19 cellular contexts compared by ENCODE assay signal in the genomic region with DNA sequence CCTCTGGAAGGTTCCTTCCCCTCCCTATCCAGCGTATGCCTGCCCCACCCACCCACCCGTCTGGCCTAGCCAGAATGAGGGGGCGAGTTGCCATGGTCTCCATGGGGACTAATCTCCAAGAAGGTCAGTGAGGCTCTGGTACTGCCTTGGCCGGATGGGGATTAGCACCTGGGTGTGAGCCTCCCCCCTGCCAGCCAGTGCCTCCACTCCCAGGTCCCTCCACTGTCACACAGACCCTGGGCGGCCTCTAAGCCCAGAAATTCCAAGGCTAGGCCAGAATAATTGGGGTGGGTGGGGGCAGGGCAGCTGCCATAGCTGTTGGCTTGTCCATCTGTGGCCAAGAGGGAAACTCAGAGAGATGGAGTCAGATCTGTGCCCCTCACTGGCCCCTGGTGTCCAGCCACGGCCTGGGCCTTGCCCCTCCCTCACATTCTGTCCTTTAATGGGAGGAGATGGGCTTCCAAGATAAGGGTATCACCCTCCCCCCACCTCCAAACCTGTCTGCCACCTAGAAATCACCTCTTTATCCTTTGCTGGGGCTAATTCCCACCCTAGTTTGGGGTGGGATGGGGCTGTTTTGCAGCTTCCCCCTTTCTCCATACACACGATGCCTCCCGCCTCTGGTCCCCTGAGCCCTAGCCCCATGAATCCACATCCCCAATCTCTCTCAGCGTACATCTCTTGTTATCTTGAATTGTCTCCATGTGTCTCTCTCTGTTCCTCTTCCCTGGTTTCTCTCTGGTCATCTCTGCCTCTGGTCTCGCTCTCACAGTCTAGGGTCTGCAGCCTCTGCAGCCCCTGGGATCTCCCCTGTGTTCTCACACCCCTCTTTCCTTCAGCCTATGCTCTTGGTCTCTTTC. TPM values are rescaled to one million over a fixed set of nuclear protein-coding genes. Genes with fewer than 3 reads are reported as not detected.
DNase-seq lines count a peak whose midpoint lies in the region; ATAC-seq and TF ChIP-seq lines count a peak whose summit lies in the region.
"Had no signal": no experiment of that assay in that cellular context is flagged by ENCODE, and none has a peak within 500 bp of the region (broad histone marks: within the 10 kb centered on the region; RNA-seq: fewer than 3 reads in every experiment).

No MANE protein-coding gene starts in this region.

- POLR2A ChIA-PET in WTC11 (lab: Charles Lee), result no interaction called here

- peak overlapping the region; percentile 16 for H3K9ac ChIP-seq in Loucy (ENCODE audit: low read depth, low read length, poor library complexity, severe bottlenecking)
- H3K9ac ChIP-seq: BLaER1 treated with 17β-estradiol and CSF1 and Interleukin-3, amounts not matched to agents 10 nM and 100 nM had no signal

- H3K9me2 ChIP-seq in Loucy (replicated peaks; ENCODE audit: low read depth, low read length), result no peaks in the 10 kb centered on the region

- H3K4me1 ChIP-seq in Loucy (ENCODE audit: insufficient read depth, low read length, poor library complexity, severe bottlenecking) (peaks cover 33% of the 10 kb centered on the region), osteoblast (ENCODE audit: insufficient read depth, low read length) (no peaks in the 10 kb centered on the region)

- H3K79me2 ChIP-seq in Loucy (ENCODE audit: insufficient read depth, low read length) (no peaks in the 10 kb centered on the region), osteoblast (ENCODE audit: insufficient read depth, low read length) (no peaks in the 10 kb centered on the region)
- H3K79me2 ChIP-seq: hepatocyte had no signal

- CTCF ChIA-PET in WTC11 (lab: Charles Lee), result interaction anchor here (0.6 to 10.6 kb wide), 6 partner anchors 7 to 138 kb away, joined by 3 to 158 read pairs (median 5); partner anchors contain the start of genes CRYBA2 and FEV

- no peak overlapping the region for H3K4me3 ChIP-seq in Loucy (ENCODE audit: low read length, poor library complexity, severe bottlenecking)
- no peak overlapping the region for H3K4me3 ChIP-seq in osteoblast (ENCODE audit: insufficient read depth, low read length)
- H3K4me3 ChIP-seq: BLaER1 treated with 17β-estradiol and CSF1 and Interleukin-3, amounts not matched to agents 10 nM and 100 nM; hepatocyte; thoracic aorta had no signal

- DNase-seq in DMS53 (lab: John Stamatoyannopoulos, UW), result peak; percentile 57
- DNase-seq in DMS53 treated with DMSO at 0.1 percent for 48 hours (lab: John Stamatoyannopoulos, UW; ENCODE audit: unreplicated experiment), result no peak
- no peak for DNase-seq in WTC11 (ENCODE audit: low spot score)
- peak; percentile 80 for DNase-seq in osteoblast (ENCODE audit: insufficient read length, low spot score, missing footprints)
- DNase-seq in GM19240 (ENCODE audit: insufficient read length, low spot score), result no peak
- DNase-seq: activated CD8-positive, alpha-beta T cell treated with anti-CD3 and anti-CD28 coated beads for 36 hours; activated T-cell treated with anti-CD3 and anti-CD28 coated beads, Interleukin-2, amount 50 U/mL, for 24 hours; IMR-90; kidney glomerular epithelial cell had no signal

- no peaks in the 10 kb centered on the region for H3K9me3 Mint-ChIP-seq in WTC11
- H3K9me3 Mint-ChIP-seq: activated CD8-positive, alpha-beta T cell treated with anti-CD3 and anti-CD28 coated beads for 36 hours; activated naive CD4-positive, alpha-beta T cell treated with anti-CD3 and anti-CD28 coated beads, Interleukin-2, amount 50 U/mL, for 24 hours; activated T-cell treated with anti-CD3 and anti-CD28 coated beads, Interleukin-2, amount 50 U/mL, for 24 hours; natural killer cell treated with Interleukin-12 subunit alpha and Interleukin-12 subunit beta and Interleukin-15 and Interleukin-18, amount 100 ng/mL, for 72 hours had no signal

- ATAC-seq in WTC11 (no peak), HG02852 (IDR thresholded peaks at IDR 0.05; ENCODE audit: unreplicated experiment) (no peak), HG02798 (IDR thresholded peaks at IDR 0.05; ENCODE audit: poor library complexity, unreplicated experiment) (no peak)
- ATAC-seq: activated CD8-positive, alpha-beta T cell treated with anti-CD3 and anti-CD28 coated beads for 36 hours; natural killer cell treated with Interleukin-12 subunit alpha and Interleukin-12 subunit beta and Interleukin-15 and Interleukin-18, amount 100 ng/mL, for 72 hours had no signal

- H3K27me3 ChIP-seq in Loucy (ENCODE audit: insufficient read depth, low read length, poor library complexity, severe bottlenecking) (no peaks in the 10 kb centered on the region), osteoblast (ENCODE audit: insufficient read depth, low read length) (peaks cover 68% of the 10 kb centered on the region)

- H3K36me3 ChIP-seq in Loucy (ENCODE audit: insufficient read depth, low read length) (no peaks in the 10 kb centered on the region), osteoblast (ENCODE audit: insufficient read depth, low read length) (no peaks in the 10 kb centered on the region)
- H3K36me3 ChIP-seq: BLaER1 treated with 17β-estradiol and CSF1 and Interleukin-3, amounts not matched to agents 10 nM and 100 nM; thoracic aorta had no signal

- no peak overlapping the region for H2AFZ ChIP-seq in Loucy (ENCODE audit: low read length)
- H2AFZ ChIP-seq in osteoblast (ENCODE audit: low read length), result no peak overlapping the region
- H2AFZ ChIP-seq: hepatocyte had no signal

- H3F3A ChIP-seq in Loucy (ENCODE audit: low read depth), result no peaks in the 10 kb centered on the region

- H3K36me3 Mint-ChIP-seq in WTC11, result no peaks in the 10 kb centered on the region
- H3K36me3 Mint-ChIP-seq: activated naive CD4-positive, alpha-beta T cell treated with anti-CD3 and anti-CD28 coated beads, Interleukin-2, amount 50 U/mL, for 24 hours; natural killer cell treated with Interleukin-12 subunit alpha and Interleukin-12 subunit beta and Interleukin-15 and Interleukin-18, amount 100 ng/mL, for 72 hours had no signal

- H3K4me2 ChIP-seq in Loucy (ENCODE audit: low read depth, low read length, poor library complexity, severe bottlenecking), result no peak overlapping the region
- no peak overlapping the region for H3K4me2 ChIP-seq in osteoblast (ENCODE audit: insufficient read depth, low read length)
- H3K4me2 ChIP-seq: hepatocyte had no signal

- H3K27ac Mint-ChIP-seq in WTC11, result no peak overlapping the region
- H3K27ac Mint-ChIP-seq: activated CD8-positive, alpha-beta T cell treated with anti-CD3 and anti-CD28 coated beads for 36 hours; activated naive CD4-positive, alpha-beta T cell treated with anti-CD3 and anti-CD28 coated beads, Interleukin-2, amount 50 U/mL, for 24 hours; activated T-cell treated with anti-CD3 and anti-CD28 coated beads, Interleukin-2, amount 50 U/mL, for 24 hours; natural killer cell treated with Interleukin-12 subunit alpha and Interleukin-12 subunit beta and Interleukin-15 and Interleukin-18, amount 100 ng/mL, for 72 hours had no signal

- H3K27me3 Mint-ChIP-seq in WTC11 (ENCODE audit: low read depth), result peaks cover 100% of the 10 kb centered on the region

- H3K4me3 Mint-ChIP-seq in WTC11, result peak overlapping the region; percentile 43
- H3K4me3 Mint-ChIP-seq: activated CD8-positive, alpha-beta T cell treated with anti-CD3 and anti-CD28 coated beads for 36 hours; activated naive CD4-positive, alpha-beta T cell treated with anti-CD3 and anti-CD28 coated beads, Interleukin-2, amount 50 U/mL, for 24 hours; activated T-cell treated with anti-CD3 and anti-CD28 coated beads, Interleukin-2, amount 50 U/mL, for 24 hours; natural killer cell treated with Interleukin-12 subunit alpha and Interleukin-12 subunit beta and Interleukin-15 and Interleukin-18, amount 100 ng/mL, for 72 hours had no signal

- H3K27ac ChIP-seq in osteoblast (ENCODE audit: low read depth, low read length), result no peak overlapping the region
- H3K27ac ChIP-seq: BLaER1 treated with 17β-estradiol and CSF1 and Interleukin-3, amounts not matched to agents 10 nM and 100 nM; hepatocyte; thoracic aorta had no signal

- TF ChIP-seq CTCF in Loucy (conservative IDR thresholded peaks at IDR 0.05; ENCODE audit: low read length) (no peak), WTC11 (IDR thresholded peaks at IDR 0.05) (no peak), osteoblast (IDR thresholded peaks at IDR 0.05; ENCODE audit: extremely low read depth, low read depth, low read length) (no peak)

- peaks cover 25% of the 10 kb centered on the region for H3K4me1 Mint-ChIP-seq in WTC11

- H3K9me3 ChIP-seq in Loucy (ENCODE audit: insufficient read depth, low read depth, low read length) (no peaks in the 10 kb centered on the region), osteoblast (ENCODE audit: low read depth, low read length) (no peaks in the 10 kb centered on the region)
- H3K9me3 ChIP-seq: thoracic aorta had no signal

- H4K20me1 ChIP-seq in Loucy (ENCODE audit: insufficient read depth, low read length, poor library complexity, severe bottlenecking) (no peaks in the 10 kb centered on the region), osteoblast (ENCODE audit: insufficient read depth, low read length) (peaks cover 7% of the 10 kb centered on the region)

RNA-seq across cellular contexts. Expression of gene CRYBA2, which starts 6.0 kb away (rescaled TPM):
- not detected in 3 replicates for total RNA-seq in WTC11 (2021)
- not detected in 2 replicates for total RNA-seq in osteoblast
- total RNA-seq: activated CD8-positive, alpha-beta T cell treated with anti-CD3 and anti-CD28 coated beads for 36 hours; IMR-90; mesenteric fat pad; natural killer cell treated with Interleukin-12 subunit alpha and Interleukin-12 subunit beta and Interleukin-15 and Interleukin-18, amount 100 ng/mL, for 72 hours; T-helper 1 cell treated with Interleukin-12 subunit alpha and Interleukin-12 subunit beta and Interleukin-4 antibody, amounts not matched to agents 30 ng/mL and 1 ng/mL, for 36 hours; thoracic aorta had no signal

RNA-seq across cellular contexts. Expression of gene FEV, which starts 14.3 kb away (rescaled TPM):
- total RNA-seq in WTC11 (2021) (not detected in 3 replicates), osteoblast (not detected in 2 replicates)
- total RNA-seq: activated CD8-positive, alpha-beta T cell treated with anti-CD3 and anti-CD28 coated beads for 36 hours; IMR-90; mesenteric fat pad; natural killer cell treated with Interleukin-12 subunit alpha and Interleukin-12 subunit beta and Interleukin-15 and Interleukin-18, amount 100 ng/mL, for 72 hours; T-helper 1 cell treated with Interleukin-12 subunit alpha and Interleukin-12 subunit beta and Interleukin-4 antibody, amounts not matched to agents 30 ng/mL and 1 ng/mL, for 36 hours; thoracic aorta had no signal

RNA-seq across cellular contexts. Expression of gene CDK5R2, which starts 39.8 kb away (rescaled TPM):
- total RNA-seq in WTC11 (2021) (0.16 to 0.46 TPM (median 0.26 TPM) in 3 replicates), osteoblast (not detected in 2 replicates)
- total RNA-seq: activated CD8-positive, alpha-beta T cell treated with anti-CD3 and anti-CD28 coated beads for 36 hours; IMR-90; mesenteric fat pad; natural killer cell treated with Interleukin-12 subunit alpha and Interleukin-12 subunit beta and Interleukin-15 and Interleukin-18, amount 100 ng/mL, for 72 hours; T-helper 1 cell treated with Interleukin-12 subunit alpha and Interleukin-12 subunit beta and Interleukin-4 antibody, amounts not matched to agents 30 ng/mL and 1 ng/mL, for 36 hours; thoracic aorta had no signal

RNA-seq across cellular contexts. Expression of gene CFAP65, which starts 42.1 kb away (rescaled TPM):
- total RNA-seq in WTC11 (2021), result 0.44 to 1.0 TPM (median 0.48 TPM) in 3 replicates
- not detected in 2 replicates for total RNA-seq in osteoblast
- total RNA-seq: activated CD8-positive, alpha-beta T cell treated with anti-CD3 and anti-CD28 coated beads for 36 hours; IMR-90; mesenteric fat pad; natural killer cell treated with Interleukin-12 subunit alpha and Interleukin-12 subunit beta and Interleukin-15 and Interleukin-18, amount 100 ng/mL, for 72 hours; T-helper 1 cell treated with Interleukin-12 subunit alpha and Interleukin-12 subunit beta and Interleukin-4 antibody, amounts not matched to agents 30 ng/mL and 1 ng/mL, for 36 hours; thoracic aorta had no signal

Comparison
In these comparisons a context has a peak if more than half of its experiments do, and no peak if none do; other contexts are left out.
1. DNase-seq: peak in DMS53 (single experiment) and osteoblast (single experiment); none in DMS53 treated with DMSO at 0.1 percent for 48 hours (single experiment), WTC11 (single experiment) and GM19240 (single experiment).